Comparison of ENCODE assay signal across 9 cellular contexts in the genomic region with DNA sequence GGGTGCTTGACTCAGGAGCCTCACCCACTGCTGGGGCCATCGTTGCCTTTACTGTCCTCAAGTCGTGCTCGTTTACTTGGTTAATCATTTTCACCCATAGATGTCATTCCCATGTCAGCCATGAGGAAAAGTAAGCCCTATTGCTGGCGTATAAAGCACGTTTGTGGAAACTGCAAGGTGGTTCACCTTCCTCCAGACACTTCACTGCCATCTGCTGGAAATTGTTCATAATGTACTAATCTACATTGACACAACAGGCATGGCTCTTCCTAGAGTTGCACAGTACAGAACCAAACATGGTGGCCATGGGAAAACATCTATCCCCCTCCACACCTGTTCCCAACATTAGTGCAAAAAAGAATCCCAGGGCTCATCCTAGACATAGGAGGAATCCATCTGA.
A peak's percentile ranks its signal among the peaks of the same experiment; 100 is the strongest.
DNase-seq lines count a peak whose midpoint lies in the region; ATAC-seq and TF ChIP-seq lines count a peak whose summit lies in the region.
"Had no signal": no experiment of that assay in that cellular context is flagged by ENCODE, and none has a peak within 500 bp of the region (broad histone marks: within the 10 kb centered on the region; RNA-seq: fewer than 3 reads in every experiment).

No MANE protein-coding gene starts in this region.

- H2AFZ ChIP-seq in Loucy (ENCODE audit: low read length), result no peak overlapping the region

- TF ChIP-seq CTCF in Loucy (conservative IDR thresholded peaks at IDR 0.05; ENCODE audit: low read length) (0 out of 2 replicates have a peak, but pooled peaks have one; percentile 21), nephron progenitor cell (IDR thresholded peaks at IDR 0.05) (peak; percentile 21), suprapubic skin (IDR thresholded peaks at IDR 0.05) (peak in 1 of 2 donors; percentile 9)

- H3K79me2 ChIP-seq in Loucy (ENCODE audit: insufficient read depth, low read length), result no peaks in the 10 kb centered on the region

- H3K4me1 ChIP-seq in Loucy (ENCODE audit: insufficient read depth, low read length, poor library complexity, severe bottlenecking), result no peaks in the 10 kb centered on the region
- H3K4me1 ChIP-seq in suprapubic skin, result no peaks in the 10 kb centered on the region

- no peaks in the 10 kb centered on the region for H3K9me3 ChIP-seq in Loucy (ENCODE audit: insufficient read depth, low read depth, low read length)
- H3K9me3 ChIP-seq in suprapubic skin, result no peaks in the 10 kb centered on the region

- H3F3A ChIP-seq in Loucy (ENCODE audit: low read depth), result no peaks in the 10 kb centered on the region

- no peak overlapping the region for H3K27ac Mint-ChIP-seq in nephron progenitor cell
- H3K27ac Mint-ChIP-seq: activated naive CD8-positive, alpha-beta T cell treated with anti-CD3 and anti-CD28 coated beads, Interleukin-2, amount 50 U/mL, for 24 hours had no signal

- no peaks in the 10 kb centered on the region for H4K20me1 ChIP-seq in Loucy (ENCODE audit: insufficient read depth, low read length, poor library complexity, severe bottlenecking)

- H3K27ac ChIP-seq in suprapubic skin, result no peak overlapping the region

- peak; percentile 14 for DNase-seq in G401 (ENCODE audit: low spot score)
- peak; percentile 7 to 55 for DNase-seq in T47D (ENCODE audit: low read depth in 1 of 2, low spot score in 1 of 2)
- no peak for DNase-seq in nephron progenitor cell
- DNase-seq in suprapubic skin (ENCODE audit: low spot score in 2 of 2), result no peak
- DNase-seq in CD1c-positive myeloid dendritic cell (ENCODE audit: extremely low spot score), result no peak
- DNase-seq in stimulated activated CD8-positive, alpha-beta memory T cell treated with anti-CD3 and anti-CD28 coated beads, Interleukin-4, amount 100 ng/mL, for 48 hours, result no peak
- DNase-seq: activated naive CD8-positive, alpha-beta T cell treated with anti-CD3 and anti-CD28 coated beads, Interleukin-2, amount 50 U/mL, for 24 hours had no signal

- H3K4me3 Mint-ChIP-seq in nephron progenitor cell, result no peak overlapping the region
- H3K4me3 Mint-ChIP-seq: activated naive CD8-positive, alpha-beta T cell treated with anti-CD3 and anti-CD28 coated beads, Interleukin-2, amount 50 U/mL, for 24 hours had no signal

- H3K9me3 Mint-ChIP-seq in nephron progenitor cell, result no peaks in the 10 kb centered on the region
- H3K9me3 Mint-ChIP-seq: activated naive CD8-positive, alpha-beta T cell treated with anti-CD3 and anti-CD28 coated beads, Interleukin-2, amount 50 U/mL, for 24 hours had no signal

- no peak overlapping the region for H3K4me2 ChIP-seq in Loucy (ENCODE audit: low read depth, low read length, poor library complexity, severe bottlenecking)

- H3K36me3 Mint-ChIP-seq in nephron progenitor cell (ENCODE audit: low read depth), result no peaks in the 10 kb centered on the region

- 38% methylated on average over 5 of the region's 5 CpGs for WGBS in suprapubic skin

- H3K9ac ChIP-seq in Loucy (ENCODE audit: low read depth, low read length, poor library complexity, severe bottlenecking), result no peak overlapping the region

- H3K36me3 ChIP-seq in Loucy (ENCODE audit: insufficient read depth, low read length) (no peaks in the 10 kb centered on the region), suprapubic skin (no peaks in the 10 kb centered on the region)

- ATAC-seq in HG02571 (IDR thresholded peaks at IDR 0.05; ENCODE audit: unreplicated experiment), result no peak
- ATAC-seq: activated naive CD8-positive, alpha-beta T cell treated with anti-CD3 and anti-CD28 coated beads, Interleukin-2, amount 50 U/mL, for 24 hours had no signal

- H3K4me3 ChIP-seq in Loucy (ENCODE audit: low read length, poor library complexity, severe bottlenecking), result no peak overlapping the region
- no peak overlapping the region for H3K4me3 ChIP-seq in suprapubic skin

- in situ Hi-C loops in G401 (cut with HindIII; ENCODE audit: low sequenced_read_pairs) (no loop called here), T47D (cut with HindIII; ENCODE audit: low pct_unique_long_range_greater_than_20kb, low sequenced_read_pairs) (no loop called here)

- no peaks in the 10 kb centered on the region for H3K9me2 ChIP-seq in Loucy (replicated peaks; ENCODE audit: low read depth, low read length)

- no peak for TF ChIP-seq EP300 in suprapubic skin (IDR thresholded peaks at IDR 0.05)

- peaks cover 12% of the 10 kb centered on the region for H3K4me1 Mint-ChIP-seq in nephron progenitor cell
- H3K4me1 Mint-ChIP-seq: activated naive CD8-positive, alpha-beta T cell treated with anti-CD3 and anti-CD28 coated beads, Interleukin-2, amount 50 U/mL, for 24 hours had no signal

- no peak for TF ChIP-seq POLR2A in suprapubic skin (IDR thresholded peaks at IDR 0.05)

- H3K27me3 Mint-ChIP-seq in nephron progenitor cell (ENCODE audit: low read depth, poor library complexity), result peaks cover 5% of the 10 kb centered on the region
- H3K27me3 Mint-ChIP-seq: activated naive CD8-positive, alpha-beta T cell treated with anti-CD3 and anti-CD28 coated beads, Interleukin-2, amount 50 U/mL, for 24 hours had no signal

- H3K27me3 ChIP-seq in Loucy (ENCODE audit: insufficient read depth, low read length, poor library complexity, severe bottlenecking) (no peaks in the 10 kb centered on the region), suprapubic skin (no peaks in the 10 kb centered on the region)

Comparison
In these comparisons a context has a peak if more than half of its experiments do, and no peak if none do; other contexts are left out.
1. DNase-seq: peak in G401 (single experiment) and T47D (2 of 2); none in nephron progenitor cell (single experiment), suprapubic skin (0 of 2), CD1c-positive myeloid dendritic cell (single experiment) and stimulated activated CD8-positive, alpha-beta memory T cell treated with anti-CD3 and anti-CD28 coated beads, Interleukin-4, amount 100 ng/mL, for 48 hours (single experiment).